Comparison of ENCODE assay signal across 13 cellular contexts in genomic region chr2:101815739-101816391, GRCh38.
DNase-seq lines count a peak whose midpoint lies in the region; ATAC-seq and TF ChIP-seq lines count a peak whose summit lies in the region.
"Had no signal": no experiment of that assay in that cellular context is flagged by ENCODE, and none has a peak within 500 bp of the region (broad histone marks: within the 10 kb centered on the region; RNA-seq: fewer than 3 reads in every experiment).

No MANE protein-coding gene starts in this region.

- H3K4me3 ChIP-seq in adipocyte (ENCODE audit: low read length) (no peak overlapping the region), left ventricle myocardium inferior (no peak overlapping the region), gastrocnemius medialis (no peak overlapping the region)
- H3K4me3 ChIP-seq: SJSA1 had no signal

- H3K9me3 ChIP-seq in adipocyte (ENCODE audit: control insufficient read depth, low read length) (no peaks in the 10 kb centered on the region), left ventricle myocardium inferior (replicated peaks) (no peaks in the 10 kb centered on the region), gastrocnemius medialis (no peaks in the 10 kb centered on the region)
- H3K9me3 ChIP-seq: SJSA1 had no signal

- peaks cover 54% of the 10 kb centered on the region for H3K4me1 ChIP-seq in adipocyte (ENCODE audit: control insufficient read depth, insufficient read depth, low read length)
- H3K4me1 ChIP-seq in left ventricle myocardium inferior, result peaks cover 98% of the 10 kb centered on the region
- H3K4me1 ChIP-seq in gastrocnemius medialis, result peaks cover 56 to 59% of the 10 kb centered on the region in 2 donors

- H3K36me3 ChIP-seq in adipocyte (ENCODE audit: control insufficient read depth, insufficient read depth, low read length, severe bottlenecking) (no peaks in the 10 kb centered on the region), left ventricle myocardium inferior (no peaks in the 10 kb centered on the region), gastrocnemius medialis (no peaks in the 10 kb centered on the region)
- H3K36me3 ChIP-seq: SJSA1 had no signal

- in situ Hi-C loops in gastrocnemius medialis (cut with MboI; ENCODE audit: low sequenced_read_pairs in 4 of 4), result no loop called here

- H3K9ac ChIP-seq in adipocyte (ENCODE audit: low read length), result peak overlapping the region; percentile 9

- DNase-seq in NCI-H1417 (lab: John Stamatoyannopoulos, UW), result peak in 2 of 3 experiments; percentile 28 to 53
- DNase-seq in NCI-H1417 treated with DMSO at 0.1 percent for 48 hours (lab: John Stamatoyannopoulos, UW), result no peak
- DNase-seq in adipocyte (ENCODE audit: low read depth), result peak; percentile 68
- peak; percentile 33 for DNase-seq in left ventricle myocardium inferior
- peak in 1 of 2 donors; percentile 19 for DNase-seq in gastrocnemius medialis
- DNase-seq: 8988T; activated CD4-positive, alpha-beta T cell treated with anti-CD3 and anti-CD28 coated beads for 1 hour; EL; NCI-H226 had no signal

- intact Hi-C loops in left ventricle myocardium inferior (cut with micrococcal nuclease), result no loop called here
- intact Hi-C loops in gastrocnemius medialis (cut with DNase I; ENCODE audit: low total_unique reads), result loop anchor here (5.0 kb wide), 1 partner anchor 34 kb away; no protein-coding TSS in a partner anchor

- H3K27ac ChIP-seq in left ventricle myocardium inferior (replicated peaks), result peak overlapping the region; percentile 60
- peak overlapping the region in 2 of 4 donors; percentile 5 to 12 for H3K27ac ChIP-seq in gastrocnemius medialis
- H3K27ac ChIP-seq: SJSA1 had no signal

- TF ChIP-seq CTCF in left ventricle myocardium inferior (IDR thresholded peaks at IDR 0.05; ENCODE audit: borderline replicate concordance) (no peak), gastrocnemius medialis (IDR thresholded peaks at IDR 0.05 in 4 of 5, conservative IDR thresholded peaks at IDR 0.05 in 1 of 5) (no peak)

- no peaks in the 10 kb centered on the region for H3K27me3 ChIP-seq in adipocyte (replicated peaks; ENCODE audit: control insufficient read depth, insufficient read depth, low read length)
- H3K27me3 ChIP-seq in left ventricle myocardium inferior (ENCODE audit: low read depth), result no peaks in the 10 kb centered on the region
- no peaks in the 10 kb centered on the region for H3K27me3 ChIP-seq in gastrocnemius medialis
- H3K27me3 ChIP-seq: SJSA1 had no signal

- TF ChIP-seq POLR2A in gastrocnemius medialis (IDR thresholded peaks at IDR 0.05), result no peak

- ATAC-seq in gastrocnemius medialis (peak; percentile 26 to 39), HG03175 (IDR thresholded peaks at IDR 0.05; ENCODE audit: unreplicated experiment) (no peak), GM18861 (IDR thresholded peaks at IDR 0.05; ENCODE audit: unreplicated experiment) (no peak), HG02970 (IDR thresholded peaks at IDR 0.05; ENCODE audit: low FRiP score, unreplicated experiment) (no peak)

Comparison
In these comparisons a context has a peak if more than half of its experiments do, and no peak if none do; other contexts are left out.
1. ATAC-seq: peak in gastrocnemius medialis (2 of 2); none in HG03175 (single experiment), GM18861 (single experiment) and HG02970 (single experiment).